ENCODE assay signal across 11 cellular contexts in the genomic region with DNA sequence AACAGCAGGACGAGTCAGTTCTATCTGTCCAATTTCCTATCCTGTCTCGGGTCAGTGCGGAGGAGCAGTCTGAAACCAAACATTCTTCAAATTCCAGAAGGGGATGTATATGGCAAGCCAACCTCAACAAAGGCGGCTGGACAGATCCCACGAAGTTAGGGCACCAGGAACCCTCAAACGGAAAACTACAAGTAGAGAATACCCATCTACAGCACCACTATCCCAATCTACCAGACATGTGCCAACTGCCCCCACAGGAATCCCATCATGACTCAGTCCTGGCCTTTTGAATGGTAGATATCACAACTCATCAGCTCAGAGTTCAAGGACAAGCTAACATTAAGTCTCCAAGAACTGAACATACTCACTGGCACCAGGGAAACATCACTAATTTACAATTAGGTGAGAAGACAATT. TPM values are rescaled to one million over a fixed set of nuclear protein-coding genes. Genes with fewer than 3 reads are reported as not detected.
DNase-seq lines count a peak whose midpoint lies in the region; ATAC-seq and TF ChIP-seq lines count a peak whose summit lies in the region.
"Had no signal": no experiment of that assay in that cellular context is flagged by ENCODE, and none has a peak within 500 bp of the region (broad histone marks: within the 10 kb centered on the region; RNA-seq: fewer than 3 reads in every experiment).

No MANE protein-coding gene starts in this region.

- DNase-seq in Caco-2 (peak in 1 of 2 experiments; percentile 54), RKO (ENCODE audit: low spot score) (peak; percentile 28), chondrocyte (ENCODE audit: low spot score) (no peak), neural crest cell (ENCODE audit: low read depth, low spot score) (no peak), OCI-LY7 (ENCODE audit: low spot score) (no peak), breast epithelium (ENCODE audit: low spot score in 2 of 2) (no peak)
- DNase-seq: activated gamma-delta T cell, DMS79 treated with DMSO at 0.1 percent for 48 hours, NCI-H82 had no signal

- no peaks in the 10 kb centered on the region for H4K20me1 ChIP-seq in OCI-LY7 (ENCODE audit: insufficient read depth, low read length)

- H3K4me1 ChIP-seq in Caco-2 (peaks cover 48% of the 10 kb centered on the region), OCI-LY7 (ENCODE audit: insufficient read depth, low read length, poor library complexity, severe bottlenecking) (peaks cover 11% of the 10 kb centered on the region), breast epithelium (peaks cover 6 to 13% of the 10 kb centered on the region in 2 donors)

- H3K9me3 ChIP-seq in Caco-2 = no peaks in the 10 kb centered on the region
- H3K9me3 ChIP-seq in OCI-LY7 (ENCODE audit: low read length) = no peaks in the 10 kb centered on the region
- H3K9me3 ChIP-seq in breast epithelium = no peaks in the 10 kb centered on the region

- POLR2A ChIA-PET in Caco-2 (lab: Charles Lee) = interaction anchor here (0.6 to 1.7 kb wide), 5 partner anchors 10 to 79 kb away, joined by 3 to 9 read pairs (median 5); no protein-coding TSS in a partner anchor
- POLR2A ChIA-PET in OCI-LY7 (lab: Charles Lee) = interaction anchor here (0.7 to 4.4 kb wide), 7 partner anchors 10 to 450 kb away, joined by 3 to 19 read pairs (median 5); a partner anchor contains a TSS

- no peak for TF ChIP-seq POLR2A in breast epithelium (IDR thresholded peaks at IDR 0.05)

- H3K36me3 ChIP-seq in Caco-2 (ENCODE audit: control insufficient read depth, insufficient read depth, low read length) = peaks cover 13% of the 10 kb centered on the region
- H3K36me3 ChIP-seq in OCI-LY7 (ENCODE audit: insufficient read depth, low read length) = peaks cover 52% of the 10 kb centered on the region
- H3K36me3 ChIP-seq in breast epithelium = no peaks in the 10 kb centered on the region

- H3K79me2 ChIP-seq in OCI-LY7 (ENCODE audit: insufficient read depth, low read depth, low read length) = peaks cover 18% of the 10 kb centered on the region

- H3K9me3 Mint-ChIP-seq in Caco-2 (ENCODE audit: unreplicated experiment) (no peaks in the 10 kb centered on the region), chondrocyte (ENCODE audit: low read depth) (no peaks in the 10 kb centered on the region), neural crest cell (no peaks in the 10 kb centered on the region)

- H3K4me3 ChIP-seq in Caco-2 (ENCODE audit: low read depth, low read length) (no peak overlapping the region), OCI-LY7 (ENCODE audit: low read depth, low read length, poor library complexity, severe bottlenecking) (no peak overlapping the region), breast epithelium (no peak overlapping the region)

- H3K4me3 Mint-ChIP-seq in Caco-2 (ENCODE audit: unreplicated experiment) = peak overlapping the region; percentile 58
- peak overlapping the region; percentile 42 for H3K4me3 Mint-ChIP-seq in chondrocyte (ENCODE audit: unreplicated experiment)
- H3K4me3 Mint-ChIP-seq in neural crest cell = peak overlapping the region; percentile 73

- H3K27ac ChIP-seq in OCI-LY7 (ENCODE audit: low read depth, low read length, poor library complexity, severe bottlenecking) (no peak overlapping the region), breast epithelium (no peak overlapping the region)

- TF ChIP-seq CTCF in Caco-2 (IDR thresholded peaks at IDR 0.05; ENCODE audit: insufficient read depth in 1 of 2, low read depth in 1 of 2, low read length in 1 of 2, severe bottlenecking in 1 of 2, unreplicated experiment in 1 of 2) (no peak), chondrocyte (IDR thresholded peaks at IDR 0.05) (no peak), neural crest cell (conservative IDR thresholded peaks at IDR 0.05) (no peak), OCI-LY7 (conservative IDR thresholded peaks at IDR 0.05; ENCODE audit: low read length) (no peak), breast epithelium (IDR thresholded peaks at IDR 0.05) (no peak)

- H3K27ac Mint-ChIP-seq in Caco-2 (ENCODE audit: unreplicated experiment) = peak overlapping the region; percentile 48
- peak overlapping the region; percentile 89 for H3K27ac Mint-ChIP-seq in chondrocyte (ENCODE audit: unreplicated experiment)
- no peak overlapping the region for H3K27ac Mint-ChIP-seq in neural crest cell (ENCODE audit: unreplicated experiment)

- H3K9me2 ChIP-seq in OCI-LY7 (ENCODE audit: insufficient read depth, low read length) = no peaks in the 10 kb centered on the region

- H3K36me3 Mint-ChIP-seq in Caco-2 (ENCODE audit: insufficient read depth, unreplicated experiment) = peaks cover 73% of the 10 kb centered on the region
- H3K36me3 Mint-ChIP-seq in chondrocyte (ENCODE audit: low read depth) = peaks cover 13% of the 10 kb centered on the region
- peaks cover 10% of the 10 kb centered on the region for H3K36me3 Mint-ChIP-seq in neural crest cell (ENCODE audit: low read depth)

- ATAC-seq in GM21526 (IDR thresholded peaks at IDR 0.05; ENCODE audit: low FRiP score, unreplicated experiment) = no peak
- ATAC-seq in GM21786 (IDR thresholded peaks at IDR 0.05; ENCODE audit: unreplicated experiment) = no peak

- H2AFZ ChIP-seq in OCI-LY7 (ENCODE audit: low read length) = no peak overlapping the region

- intact Hi-C loops in Caco-2 (cut with micrococcal nuclease; ENCODE audit: unreplicated experiment) = no loop called here
- intact Hi-C loops in OCI-LY7 (cut with micrococcal nuclease; ENCODE audit: unreplicated experiment) = no loop called here
- intact Hi-C loops in breast epithelium (cut with DNase I; ENCODE audit: low total_unique reads) = loop anchor here (2.0 kb wide), 1 partner anchor 29 kb away; no protein-coding TSS in a partner anchor

- CTCF ChIA-PET in Caco-2 (lab: Charles Lee) (interaction anchor here (1.3 to 4.8 kb wide), 6 partner anchors 10 to 117 kb away, joined by 6 to 24 read pairs (median 6); a partner anchor contains a TSS), OCI-LY7 (lab: Charles Lee; ENCODE audit: unreplicated experiment) (interaction anchor here (1.4 kb wide), 1 partner anchor 89 kb away, joined by 3 read pairs; no protein-coding TSS in a partner anchor)

- H3K27me3 Mint-ChIP-seq in Caco-2 (ENCODE audit: insufficient read depth, unreplicated experiment) = no peaks in the 10 kb centered on the region
- H3K27me3 Mint-ChIP-seq in chondrocyte (ENCODE audit: low read depth) = no peaks in the 10 kb centered on the region
- H3K27me3 Mint-ChIP-seq in neural crest cell (ENCODE audit: low read depth) = no peaks in the 10 kb centered on the region

- H3K27me3 ChIP-seq in Caco-2 (replicated peaks; ENCODE audit: control insufficient read depth, insufficient read depth, low read length) = no peaks in the 10 kb centered on the region
- H3K27me3 ChIP-seq in breast epithelium = no peaks in the 10 kb centered on the region

- H3K4me1 Mint-ChIP-seq in Caco-2 (ENCODE audit: low read depth, unreplicated experiment) (peaks cover 38% of the 10 kb centered on the region), chondrocyte (ENCODE audit: low read depth) (peaks cover 63% of the 10 kb centered on the region), neural crest cell (peaks cover 32% of the 10 kb centered on the region)

- H3K4me2 ChIP-seq in OCI-LY7 (ENCODE audit: low read length) = no peak overlapping the region

- BruUV-seq in Caco-2 (replicated peaks; lab: Mats Ljungman, UMichigan) = no TSS peak
- no TSS peak for BruUV-seq in OCI-LY7 (replicated peaks; lab: Mats Ljungman, UMichigan)

RNA-seq across cellular contexts. Expression of a gene that starts 2.3 kb away (rescaled TPM):
- total RNA-seq in Caco-2 (2022) (84.5 and 89.5 TPM in 2 replicates), chondrocyte (46.8 to 48.9 TPM (median 47.4 TPM) in 3 replicates), neural crest cell (66.9 and 67.7 TPM in 2 replicates), OCI-LY7 (2022) (87.9 and 89.0 TPM in 2 replicates), breast epithelium (10 to 100 TPM; 20.6 to 41.3 (median 40.0) TPM)
- 77.2 and 99.3 TPM in 2 replicates for total RNA-seq in OCI-LY7 (2014; rRNA removed; shearing (Covaris generic))

RNA-seq across cellular contexts. Expression of a gene that starts 25.5 kb away (rescaled TPM):
- 204 and 218 TPM in 2 replicates for total RNA-seq in Caco-2 (2022)
- total RNA-seq in chondrocyte = 98.7 to 108 TPM (median 98.7 TPM) in 3 replicates
- total RNA-seq in neural crest cell = 51.7 and 52.2 TPM in 2 replicates
- total RNA-seq in OCI-LY7 (2014; rRNA removed; shearing (Covaris generic)) = 73.2 and 86.1 TPM in 2 replicates
- 116 and 122 TPM in 2 replicates for total RNA-seq in OCI-LY7 (2022)
- 10 to 100 TPM; 15.8 to 82.8 (median 36.4) TPM for total RNA-seq in breast epithelium

RNA-seq across cellular contexts. Expression of a gene that starts 36.8 kb away (rescaled TPM):
- total RNA-seq in Caco-2 (2022) (12.3 and 14.8 TPM in 2 replicates), chondrocyte (0.15 TPM in 1 of 3 replicates, not detected in the others), neural crest cell (not detected in 2 replicates), OCI-LY7 (2022) (12.7 and 18.9 TPM in 2 replicates), breast epithelium (1 to 10 TPM in 2 of 3 donors, under 1 TPM in 1; 0.98 to 2.1 (median 2.0) TPM)
- total RNA-seq in OCI-LY7 (2014; rRNA removed; shearing (Covaris generic)) = 2.8 and 6.3 TPM in 2 replicates
